ENCODE assay signal across 9 cellular contexts in genomic region chr2:241933175-241933911, GRCh38.
DNase-seq lines count a peak whose midpoint lies in the region; ATAC-seq and TF ChIP-seq lines count a peak whose summit lies in the region.
"Had no signal": no experiment of that assay in that cellular context is flagged by ENCODE, and none has a peak within 500 bp of the region (broad histone marks: within the 10 kb centered on the region; RNA-seq: fewer than 3 reads in every experiment).

No MANE protein-coding gene starts in this region.

- peak; percentile 47 for ATAC-seq in activated naive CD8-positive, alpha-beta T cell treated with anti-CD3 and anti-CD28 coated beads, Interleukin-2, amount 10 ng/mL, durations not matched to agents 7 days and 5 days (ENCODE audit: low read depth)
- ATAC-seq in activated naive CD8-positive, alpha-beta T cell treated with anti-CD3 and anti-CD28 coated beads, Interleukin-2, amount 50 U/mL, for 24 hours, result no peak
- ATAC-seq in HG02798 (IDR thresholded peaks at IDR 0.05; ENCODE audit: poor library complexity, unreplicated experiment) (no peak), HG02852 (IDR thresholded peaks at IDR 0.05; ENCODE audit: unreplicated experiment) (no peak)
- ATAC-seq: gastrocnemius medialis had no signal

- no peaks in the 10 kb centered on the region for H3K27me3 Mint-ChIP-seq in activated naive CD8-positive, alpha-beta T cell treated with anti-CD3 and anti-CD28 coated beads, Interleukin-2, amount 10 ng/mL, durations not matched to agents 7 days and 5 days
- no peaks in the 10 kb centered on the region for H3K27me3 Mint-ChIP-seq in activated naive CD8-positive, alpha-beta T cell treated with anti-CD3 and anti-CD28 coated beads, Interleukin-2, amount 50 U/mL, for 24 hours
- no peaks in the 10 kb centered on the region for H3K27me3 Mint-ChIP-seq in endothelial cell (ENCODE audit: unreplicated experiment)

- H3K4me1 ChIP-seq in mesodermal cell (ENCODE audit: control insufficient read depth, insufficient read depth, low read length, poor library complexity, severe bottlenecking) (peaks cover 12% of the 10 kb centered on the region), urinary bladder (ENCODE audit: insufficient read depth) (no peaks in the 10 kb centered on the region)
- H3K4me1 ChIP-seq: gastrocnemius medialis had no signal

- TF ChIP-seq CTCF in choroid plexus epithelial cell (conservative IDR thresholded peaks at IDR 0.05; ENCODE audit: low read depth, low read length) (no peak), endothelial cell (IDR thresholded peaks at IDR 0.05; ENCODE audit: unreplicated experiment) (no peak)

- H3K36me3 ChIP-seq in mesodermal cell (ENCODE audit: control insufficient read depth, insufficient read depth, low read length) (no peaks in the 10 kb centered on the region), urinary bladder (ENCODE audit: insufficient read depth) (no peaks in the 10 kb centered on the region)
- H3K36me3 ChIP-seq: gastrocnemius medialis had no signal

- H3K4me3 ChIP-seq in choroid plexus epithelial cell (ENCODE audit: low read depth, low read length) (no peak overlapping the region), mesodermal cell (ENCODE audit: extremely low read depth, insufficient read depth, low read length, poor library complexity, severe bottlenecking) (no peak overlapping the region), urinary bladder (ENCODE audit: low read depth, low read length) (no peak overlapping the region)
- H3K4me3 ChIP-seq: gastrocnemius medialis had no signal

- H3K4me3 Mint-ChIP-seq in activated naive CD8-positive, alpha-beta T cell treated with anti-CD3 and anti-CD28 coated beads, Interleukin-2, amount 10 ng/mL, durations not matched to agents 7 days and 5 days, result no peak overlapping the region
- no peak overlapping the region for H3K4me3 Mint-ChIP-seq in activated naive CD8-positive, alpha-beta T cell treated with anti-CD3 and anti-CD28 coated beads, Interleukin-2, amount 50 U/mL, for 24 hours
- no peak overlapping the region for H3K4me3 Mint-ChIP-seq in endothelial cell (ENCODE audit: unreplicated experiment)

- H3K27ac ChIP-seq in mesodermal cell (ENCODE audit: low read depth, low read length, severe bottlenecking) (peak overlapping the region; percentile 92), urinary bladder (ENCODE audit: low read depth) (peak overlapping the region; percentile 68)
- H3K27ac ChIP-seq: gastrocnemius medialis had no signal

- peak; percentile 15 for DNase-seq in activated naive CD8-positive, alpha-beta T cell treated with anti-CD3 and anti-CD28 coated beads, Interleukin-2, amount 10 ng/mL, durations not matched to agents 7 days and 5 days
- DNase-seq in activated naive CD8-positive, alpha-beta T cell treated with anti-CD3 and anti-CD28 coated beads, Interleukin-2, amount 50 U/mL, for 24 hours, result no peak
- peak; percentile 72 for DNase-seq in choroid plexus epithelial cell (ENCODE audit: low read depth)
- DNase-seq in endothelial cell (ENCODE audit: low spot score), result no peak
- DNase-seq: gastrocnemius medialis had no signal

- WGBS in mesodermal cell (ENCODE audit: insufficient coverage in 2 of 2), 2 experiments, result 73 to 75% methylated on average over 10 to 11 of the region's 11 CpGs
- WGBS in urinary bladder, result 15% methylated on average over 11 of the region's 11 CpGs

- H3K27ac Mint-ChIP-seq in activated naive CD8-positive, alpha-beta T cell treated with anti-CD3 and anti-CD28 coated beads, Interleukin-2, amount 10 ng/mL, durations not matched to agents 7 days and 5 days, result no peak overlapping the region
- no peak overlapping the region for H3K27ac Mint-ChIP-seq in activated naive CD8-positive, alpha-beta T cell treated with anti-CD3 and anti-CD28 coated beads, Interleukin-2, amount 50 U/mL, for 24 hours
- no peak overlapping the region for H3K27ac Mint-ChIP-seq in endothelial cell (ENCODE audit: unreplicated experiment)

- H3K4me1 Mint-ChIP-seq in activated naive CD8-positive, alpha-beta T cell treated with anti-CD3 and anti-CD28 coated beads, Interleukin-2, amount 10 ng/mL, durations not matched to agents 7 days and 5 days, result peaks cover 2% of the 10 kb centered on the region
- peaks cover 4% of the 10 kb centered on the region for H3K4me1 Mint-ChIP-seq in activated naive CD8-positive, alpha-beta T cell treated with anti-CD3 and anti-CD28 coated beads, Interleukin-2, amount 50 U/mL, for 24 hours
- peaks cover 10% of the 10 kb centered on the region for H3K4me1 Mint-ChIP-seq in endothelial cell (ENCODE audit: unreplicated experiment)

- peaks cover 8% of the 10 kb centered on the region for H3K36me3 Mint-ChIP-seq in activated naive CD8-positive, alpha-beta T cell treated with anti-CD3 and anti-CD28 coated beads, Interleukin-2, amount 10 ng/mL, durations not matched to agents 7 days and 5 days
- H3K36me3 Mint-ChIP-seq in activated naive CD8-positive, alpha-beta T cell treated with anti-CD3 and anti-CD28 coated beads, Interleukin-2, amount 50 U/mL, for 24 hours (ENCODE audit: low read depth), result peaks cover 7% of the 10 kb centered on the region
- H3K36me3 Mint-ChIP-seq in endothelial cell (ENCODE audit: low read depth, unreplicated experiment), result peaks cover 7% of the 10 kb centered on the region

- H3K9me3 Mint-ChIP-seq in activated naive CD8-positive, alpha-beta T cell treated with anti-CD3 and anti-CD28 coated beads, Interleukin-2, amount 10 ng/mL, durations not matched to agents 7 days and 5 days, result peaks cover 5% of the 10 kb centered on the region
- H3K9me3 Mint-ChIP-seq in activated naive CD8-positive, alpha-beta T cell treated with anti-CD3 and anti-CD28 coated beads, Interleukin-2, amount 50 U/mL, for 24 hours, result no peaks in the 10 kb centered on the region
- H3K9me3 Mint-ChIP-seq in endothelial cell (ENCODE audit: unreplicated experiment), result no peaks in the 10 kb centered on the region

- peaks cover 4% of the 10 kb centered on the region for H3K9me3 ChIP-seq in mesodermal cell (ENCODE audit: control insufficient read depth, low read length)
- H3K9me3 ChIP-seq: gastrocnemius medialis had no signal

- POLR2A ChIA-PET in activated naive CD8-positive, alpha-beta T cell treated with anti-CD3 and anti-CD28 coated beads, Interleukin-2, amount 10 ng/mL, durations not matched to agents 7 days and 5 days (lab: Charles Lee), result interaction anchor here (1.1 kb wide), 1 partner anchor 619 kb away, joined by 3 read pairs; no protein-coding TSS in a partner anchor

Comparison
In these comparisons a context has a peak if more than half of its experiments do, and no peak if none do; other contexts are left out.
1. DNase-seq: peak in activated naive CD8-positive, alpha-beta T cell treated with anti-CD3 and anti-CD28 coated beads, Interleukin-2, amount 10 ng/mL, durations not matched to agents 7 days and 5 days (single experiment) and choroid plexus epithelial cell (single experiment); none in activated naive CD8-positive, alpha-beta T cell treated with anti-CD3 and anti-CD28 coated beads, Interleukin-2, amount 50 U/mL, for 24 hours (single experiment) and endothelial cell (single experiment).